ENCODE assay signal across 1 cellular context in the genomic region with DNA sequence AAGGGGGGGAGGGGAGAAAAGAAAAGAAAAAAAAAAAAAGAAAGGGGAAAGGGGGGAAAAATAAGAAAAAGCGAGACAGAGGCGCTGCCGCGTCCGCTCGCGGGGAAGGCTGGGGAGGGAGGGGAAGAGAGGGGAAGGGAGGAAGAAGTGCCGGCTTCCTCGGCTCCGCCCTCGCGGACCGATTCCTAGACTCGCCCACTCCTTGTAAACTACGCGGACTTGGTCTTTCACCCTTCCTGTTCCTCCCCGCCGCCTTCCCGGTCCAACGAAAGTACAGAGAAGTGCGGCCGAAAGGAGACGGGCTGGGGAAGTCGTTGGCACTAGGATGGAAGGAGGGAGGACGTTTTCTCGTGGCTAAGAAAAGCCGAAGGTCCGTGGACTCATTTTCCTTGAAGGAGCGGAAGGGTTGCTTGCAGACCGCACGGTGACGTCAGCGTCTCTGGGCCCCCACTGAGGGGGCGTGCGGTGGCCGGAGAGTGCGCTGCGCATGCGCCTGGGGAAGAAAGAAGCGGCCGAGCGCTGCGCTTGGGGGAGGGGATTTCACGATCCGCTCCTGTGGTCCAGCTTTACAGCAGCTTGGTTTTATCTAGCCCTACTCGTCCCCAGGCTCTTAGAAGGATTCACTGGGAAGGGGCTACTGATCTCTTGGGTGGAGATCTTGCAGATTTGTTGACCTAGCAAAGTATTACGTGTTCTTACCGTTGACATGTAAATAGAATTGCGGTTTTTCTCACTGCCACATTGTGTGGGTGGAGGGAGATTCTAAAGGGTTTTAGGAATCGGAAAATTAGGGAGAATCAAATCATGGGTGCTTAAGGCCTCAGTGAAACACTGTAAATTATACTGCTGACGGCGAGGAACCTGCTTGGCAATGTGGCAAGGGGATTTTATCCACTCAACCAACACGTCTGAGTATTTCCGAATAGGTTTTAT.
A peak's percentile ranks its signal among the peaks of the same experiment; 100 is the strongest.
TF ChIP-seq lines count a peak whose summit lies in the region.

A gene with protein sequence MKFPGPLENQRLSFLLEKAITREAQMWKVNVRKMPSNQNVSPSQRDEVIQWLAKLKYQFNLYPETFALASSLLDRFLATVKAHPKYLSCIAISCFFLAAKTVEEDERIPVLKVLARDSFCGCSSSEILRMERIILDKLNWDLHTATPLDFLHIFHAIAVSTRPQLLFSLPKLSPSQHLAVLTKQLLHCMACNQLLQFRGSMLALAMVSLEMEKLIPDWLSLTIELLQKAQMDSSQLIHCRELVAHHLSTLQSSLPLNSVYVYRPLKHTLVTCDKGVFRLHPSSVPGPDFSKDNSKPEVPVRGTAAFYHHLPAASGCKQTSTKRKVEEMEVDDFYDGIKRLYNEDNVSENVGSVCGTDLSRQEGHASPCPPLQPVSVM (minus strand): TSS at position 121 of the 933 bp plus-strand sequence. CDS start 9,627 bp downstream, outside the sequence.

TF ChIP-seq in HepG2, 621 proteins besides CTCF, POLR2A, EP300 and RAD21 (continued from another document and continues in another):
- 0 out of 2 replicates have a peak, but pooled peaks have one; percentile 39 for TF ChIP-seq ZNF431 (CRISPR knock-in tag; IDR thresholded peaks at IDR 0.05; ENCODE audit: borderline replicate concordance, low read depth)
- peak; percentile 89; the same call in 1 of the 2 replicates for TF ChIP-seq ZSCAN31 (CRISPR knock-in tag; IDR thresholded peaks at IDR 0.05; ENCODE audit: low read depth)
- TF ChIP-seq ZNF317 (CRISPR knock-in tag; IDR thresholded peaks at IDR 0.05): peak; percentile 72
- no peak for TF ChIP-seq SMC3 (IDR thresholded peaks at IDR 0.05; ENCODE audit: low read length)
- TF ChIP-seq POLR2G (IDR thresholded peaks at IDR 0.05; ENCODE audit: low read depth, low read length): peak; percentile 93
- TF ChIP-seq ZSCAN9 (CRISPR knock-in tag; IDR thresholded peaks at IDR 0.05; ENCODE audit: borderline replicate concordance): no peak; the same call in 1 of the 2 replicates
- no peak for TF ChIP-seq ZNF382 (CRISPR knock-in tag; IDR thresholded peaks at IDR 0.05; ENCODE audit: borderline replicate concordance)
- no peak for TF ChIP-seq ZSCAN20 (CRISPR knock-in tag; IDR thresholded peaks at IDR 0.05; ENCODE audit: borderline replicate concordance)
- TF ChIP-seq XRCC5 (optimal IDR thresholded peaks at IDR 0.05; ENCODE audit: low read length): peak; percentile 95
- TF ChIP-seq, protein P1, sequence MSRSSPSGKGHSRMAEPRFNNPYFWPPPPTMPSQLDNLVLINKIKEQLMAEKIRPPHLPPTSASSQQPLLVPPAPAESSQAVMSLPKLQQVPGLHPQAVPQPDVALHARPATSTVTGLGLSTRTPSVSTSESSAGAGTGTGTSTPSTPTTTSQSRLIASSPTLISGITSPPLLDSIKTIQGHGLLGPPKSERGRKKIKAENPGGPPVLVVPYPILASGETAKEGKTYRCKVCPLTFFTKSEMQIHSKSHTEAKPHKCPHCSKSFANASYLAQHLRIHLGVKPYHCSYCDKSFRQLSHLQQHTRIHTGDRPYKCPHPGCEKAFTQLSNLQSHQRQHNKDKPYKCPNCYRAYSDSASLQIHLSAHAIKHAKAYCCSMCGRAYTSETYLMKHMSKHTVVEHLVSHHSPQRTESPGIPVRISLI (CRISPR knock-in tag; IDR thresholded peaks at IDR 0.05; ENCODE audit: borderline replicate concordance): no peak
- TF ChIP-seq, protein P2, sequence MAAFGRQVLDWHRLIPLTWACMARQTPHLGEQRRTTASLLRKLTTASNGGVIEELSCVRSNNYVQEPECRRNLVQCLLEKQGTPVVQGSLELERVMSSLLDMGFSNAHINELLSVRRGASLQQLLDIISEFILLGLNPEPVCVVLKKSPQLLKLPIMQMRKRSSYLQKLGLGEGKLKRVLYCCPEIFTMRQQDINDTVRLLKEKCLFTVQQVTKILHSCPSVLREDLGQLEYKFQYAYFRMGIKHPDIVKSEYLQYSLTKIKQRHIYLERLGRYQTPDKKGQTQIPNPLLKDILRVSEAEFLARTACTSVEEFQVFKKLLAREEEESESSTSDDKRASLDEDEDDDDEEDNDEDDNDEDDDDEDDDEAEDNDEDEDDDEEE (CRISPR knock-in tag; IDR thresholded peaks at IDR 0.05): peak; percentile 64; the same call in 1 of the 2 replicates
- TF ChIP-seq, protein P3, sequence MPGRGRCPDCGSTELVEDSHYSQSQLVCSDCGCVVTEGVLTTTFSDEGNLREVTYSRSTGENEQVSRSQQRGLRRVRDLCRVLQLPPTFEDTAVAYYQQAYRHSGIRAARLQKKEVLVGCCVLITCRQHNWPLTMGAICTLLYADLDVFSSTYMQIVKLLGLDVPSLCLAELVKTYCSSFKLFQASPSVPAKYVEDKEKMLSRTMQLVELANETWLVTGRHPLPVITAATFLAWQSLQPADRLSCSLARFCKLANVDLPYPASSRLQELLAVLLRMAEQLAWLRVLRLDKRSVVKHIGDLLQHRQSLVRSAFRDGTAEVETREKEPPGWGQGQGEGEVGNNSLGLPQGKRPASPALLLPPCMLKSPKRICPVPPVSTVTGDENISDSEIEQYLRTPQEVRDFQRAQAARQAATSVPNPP (CRISPR knock-in tag; IDR thresholded peaks at IDR 0.05): 0 out of 2 replicates have a peak, but pooled peaks have one; percentile 60
- TF ChIP-seq MAFG (CRISPR knock-in tag; IDR thresholded peaks at IDR 0.05): no peak
- TF ChIP-seq ZBTB38 (CRISPR knock-in tag; IDR thresholded peaks at IDR 0.05): peak; percentile 61; the same call in 1 of the 2 replicates
- no peak for TF ChIP-seq ZNF292 (CRISPR knock-in tag; IDR thresholded peaks at IDR 0.05; ENCODE audit: borderline replicate concordance, low read depth)
- TF ChIP-seq NFRKB (IDR thresholded peaks at IDR 0.05): no peak
- no peak for TF ChIP-seq NFE2 (CRISPR knock-in tag; IDR thresholded peaks at IDR 0.05)
- TF ChIP-seq, protein P4, sequence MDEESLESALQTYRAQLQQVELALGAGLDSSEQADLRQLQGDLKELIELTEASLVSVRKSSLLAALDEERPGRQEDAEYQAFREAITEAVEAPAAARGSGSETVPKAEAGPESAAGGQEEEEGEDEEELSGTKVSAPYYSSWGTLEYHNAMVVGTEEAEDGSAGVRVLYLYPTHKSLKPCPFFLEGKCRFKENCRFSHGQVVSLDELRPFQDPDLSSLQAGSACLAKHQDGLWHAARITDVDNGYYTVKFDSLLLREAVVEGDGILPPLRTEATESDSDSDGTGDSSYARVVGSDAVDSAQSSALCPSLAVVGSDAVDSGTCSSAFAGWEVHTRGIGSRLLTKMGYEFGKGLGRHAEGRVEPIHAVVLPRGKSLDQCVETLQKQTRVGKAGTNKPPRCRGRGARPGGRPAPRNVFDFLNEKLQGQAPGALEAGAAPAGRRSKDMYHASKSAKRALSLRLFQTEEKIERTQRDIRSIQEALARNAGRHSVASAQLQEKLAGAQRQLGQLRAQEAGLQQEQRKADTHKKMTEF (CRISPR knock-in tag; IDR thresholded peaks at IDR 0.05): peak; percentile 96
- 0 out of 2 replicates have a peak, but pooled peaks have one; percentile 63 for TF ChIP-seq MIXL1 (CRISPR knock-in tag; IDR thresholded peaks at IDR 0.05)
- no peak for TF ChIP-seq ZNF326 (CRISPR knock-in tag; IDR thresholded peaks at IDR 0.05; ENCODE audit: borderline replicate concordance)
- TF ChIP-seq TARDBP (CRISPR knock-in tag; IDR thresholded peaks at IDR 0.05): peak; percentile 96
- peak; percentile 75 for TF ChIP-seq TAF15 (IDR thresholded peaks at IDR 0.05; ENCODE audit: low read depth, low read length, poor library complexity, severe bottlenecking)
- TF ChIP-seq, protein P5, sequence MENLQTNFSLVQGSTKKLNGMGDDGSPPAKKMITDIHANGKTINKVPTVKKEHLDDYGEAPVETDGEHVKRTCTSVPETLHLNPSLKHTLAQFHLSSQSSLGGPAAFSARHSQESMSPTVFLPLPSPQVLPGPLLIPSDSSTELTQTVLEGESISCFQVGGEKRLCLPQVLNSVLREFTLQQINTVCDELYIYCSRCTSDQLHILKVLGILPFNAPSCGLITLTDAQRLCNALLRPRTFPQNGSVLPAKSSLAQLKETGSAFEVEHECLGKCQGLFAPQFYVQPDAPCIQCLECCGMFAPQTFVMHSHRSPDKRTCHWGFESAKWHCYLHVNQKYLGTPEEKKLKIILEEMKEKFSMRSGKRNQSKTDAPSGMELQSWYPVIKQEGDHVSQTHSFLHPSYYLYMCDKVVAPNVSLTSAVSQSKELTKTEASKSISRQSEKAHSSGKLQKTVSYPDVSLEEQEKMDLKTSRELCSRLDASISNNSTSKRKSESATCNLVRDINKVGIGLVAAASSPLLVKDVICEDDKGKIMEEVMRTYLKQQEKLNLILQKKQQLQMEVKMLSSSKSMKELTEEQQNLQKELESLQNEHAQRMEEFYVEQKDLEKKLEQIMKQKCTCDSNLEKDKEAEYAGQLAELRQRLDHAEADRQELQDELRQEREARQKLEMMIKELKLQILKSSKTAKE (CRISPR knock-in tag; IDR thresholded peaks at IDR 0.05; ENCODE audit: borderline replicate concordance): no peak
- TF ChIP-seq KMT2B (CRISPR knock-in tag; IDR thresholded peaks at IDR 0.05): peak; percentile 88
- TF ChIP-seq, protein P6, sequence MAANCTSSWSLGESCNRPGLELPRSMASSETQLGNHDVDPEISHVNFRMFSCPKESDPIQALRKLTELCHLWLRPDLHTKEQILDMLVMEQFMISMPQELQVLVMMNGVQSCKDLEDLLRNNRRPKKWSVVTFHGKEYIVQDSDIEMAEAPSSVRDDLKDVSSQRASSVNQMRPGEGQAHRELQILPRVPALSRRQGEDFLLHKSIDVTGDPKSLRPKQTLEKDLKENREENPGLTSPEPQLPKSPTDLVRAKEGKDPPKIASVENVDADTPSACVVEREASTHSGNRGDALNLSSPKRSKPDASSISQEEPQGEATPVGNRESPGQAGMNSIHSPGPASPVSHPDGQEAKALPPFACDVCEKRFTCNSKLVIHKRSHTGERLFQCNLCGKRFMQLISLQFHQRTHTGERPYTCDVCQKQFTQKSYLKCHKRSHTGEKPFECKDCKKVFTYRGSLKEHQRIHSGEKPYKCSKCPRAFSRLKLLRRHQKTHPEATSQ (CRISPR knock-in tag; IDR thresholded peaks at IDR 0.05; ENCODE audit: borderline replicate concordance): peak; percentile 96
- TF ChIP-seq HNRNPL (IDR thresholded peaks at IDR 0.05; ENCODE audit: low read depth, low read length): no peak
- peak; percentile 72; the same call in 1 of the 2 replicates for TF ChIP-seq RNF2 (conservative IDR thresholded peaks at IDR 0.05; ENCODE audit: low read depth)
- no peak for TF ChIP-seq RELA (CRISPR knock-in tag; IDR thresholded peaks at IDR 0.05)
- TF ChIP-seq ZFP1 (CRISPR knock-in tag; IDR thresholded peaks at IDR 0.05): peak; percentile 84
- TF ChIP-seq ZNF788 (CRISPR knock-in tag; IDR thresholded peaks at IDR 0.05; ENCODE audit: borderline replicate concordance): peak; percentile 89; the same call in 1 of the 2 replicates
- peak; percentile 81; the same call in 1 of the 2 replicates for TF ChIP-seq NAIF1 (CRISPR knock-in tag; IDR thresholded peaks at IDR 0.05; ENCODE audit: borderline replicate concordance)
- no peak for TF ChIP-seq PHB2 (IDR thresholded peaks at IDR 0.05; ENCODE audit: partially characterized antibody)
- TF ChIP-seq THYN1 (CRISPR knock-in tag; IDR thresholded peaks at IDR 0.05; ENCODE audit: borderline replicate concordance, low read depth): no peak
- TF ChIP-seq, protein P7, sequence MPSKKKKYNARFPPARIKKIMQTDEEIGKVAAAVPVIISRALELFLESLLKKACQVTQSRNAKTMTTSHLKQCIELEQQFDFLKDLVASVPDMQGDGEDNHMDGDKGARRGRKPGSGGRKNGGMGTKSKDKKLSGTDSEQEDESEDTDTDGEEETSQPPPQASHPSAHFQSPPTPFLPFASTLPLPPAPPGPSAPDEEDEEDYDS (CRISPR knock-in tag; IDR thresholded peaks at IDR 0.05): peak; percentile 76
- TF ChIP-seq ZNF768 (CRISPR knock-in tag; IDR thresholded peaks at IDR 0.05): no peak; the same call in 1 of the 2 replicates
- TF ChIP-seq PHF5A (CRISPR knock-in tag; IDR thresholded peaks at IDR 0.05; ENCODE audit: low read depth, unreplicated experiment): no peak
- no peak for TF ChIP-seq SRY (CRISPR knock-in tag; IDR thresholded peaks at IDR 0.05)
- TF ChIP-seq REL (CRISPR knock-in tag; conservative IDR thresholded peaks at IDR 0.05): no peak
- no peak; the same call in 1 of the 2 replicates for TF ChIP-seq ZFP37 (CRISPR knock-in tag; IDR thresholded peaks at IDR 0.05; ENCODE audit: borderline replicate concordance)
- TF ChIP-seq, protein P8, sequence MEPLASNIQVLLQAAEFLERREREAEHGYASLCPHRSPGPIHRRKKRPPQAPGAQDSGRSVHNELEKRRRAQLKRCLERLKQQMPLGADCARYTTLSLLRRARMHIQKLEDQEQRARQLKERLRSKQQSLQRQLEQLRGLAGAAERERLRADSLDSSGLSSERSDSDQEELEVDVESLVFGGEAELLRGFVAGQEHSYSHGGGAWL (CRISPR knock-in tag; IDR thresholded peaks at IDR 0.05): peak; percentile 65
- TF ChIP-seq ZBTB7B (CRISPR knock-in tag; IDR thresholded peaks at IDR 0.05): peak; percentile 79
- peak; percentile 87 for TF ChIP-seq PTBP1 (IDR thresholded peaks at IDR 0.05; ENCODE audit: low read depth, low read length, poor library complexity, severe bottlenecking)
- TF ChIP-seq DR1 (CRISPR knock-in tag; IDR thresholded peaks at IDR 0.05): peak; percentile 58; the same call in 1 of the 2 replicates
- peak; percentile 48; the same call in 1 of the 2 replicates for TF ChIP-seq ZNF333 (CRISPR knock-in tag; IDR thresholded peaks at IDR 0.05; ENCODE audit: borderline replicate concordance)
- TF ChIP-seq ATAD3A (CRISPR knock-in tag; IDR thresholded peaks at IDR 0.05): no peak
- no peak for TF ChIP-seq ZFP62 (CRISPR knock-in tag; IDR thresholded peaks at IDR 0.05)
- TF ChIP-seq NFE2L1 (CRISPR knock-in tag; IDR thresholded peaks at IDR 0.05; ENCODE audit: borderline replicate concordance): no peak
- no peak for TF ChIP-seq ZNF230 (CRISPR knock-in tag; IDR thresholded peaks at IDR 0.05)
- TF ChIP-seq MTA3 (CRISPR knock-in tag; IDR thresholded peaks at IDR 0.05): no peak
- no peak for TF ChIP-seq SNRNP70 (IDR thresholded peaks at IDR 0.05; ENCODE audit: low read depth, low read length)
- peak; percentile 95 for TF ChIP-seq ZNF430 (CRISPR knock-in tag; IDR thresholded peaks at IDR 0.05)
- TF ChIP-seq, protein P9, sequence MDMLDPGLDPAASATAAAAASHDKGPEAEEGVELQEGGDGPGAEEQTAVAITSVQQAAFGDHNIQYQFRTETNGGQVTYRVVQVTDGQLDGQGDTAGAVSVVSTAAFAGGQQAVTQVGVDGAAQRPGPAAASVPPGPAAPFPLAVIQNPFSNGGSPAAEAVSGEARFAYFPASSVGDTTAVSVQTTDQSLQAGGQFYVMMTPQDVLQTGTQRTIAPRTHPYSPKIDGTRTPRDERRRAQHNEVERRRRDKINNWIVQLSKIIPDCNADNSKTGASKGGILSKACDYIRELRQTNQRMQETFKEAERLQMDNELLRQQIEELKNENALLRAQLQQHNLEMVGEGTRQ (IDR thresholded peaks at IDR 0.05; ENCODE audit: low read depth, low read length): no peak
- TF ChIP-seq, protein P9 (CRISPR knock-in tag; IDR thresholded peaks at IDR 0.05; ENCODE audit: borderline replicate concordance): no peak
- peak; percentile 88; the same call in 1 of the 2 replicates for TF ChIP-seq FOXK1 (CRISPR knock-in tag; IDR thresholded peaks at IDR 0.05; ENCODE audit: borderline replicate concordance, low read depth)
- 0 out of 2 replicates have a peak, but pooled peaks have one; percentile 24 for TF ChIP-seq ZNF777 (CRISPR knock-in tag; IDR thresholded peaks at IDR 0.05)
- TF ChIP-seq NONO (IDR thresholded peaks at IDR 0.05): no peak
- peak; percentile 61 for TF ChIP-seq NONO (CRISPR knock-in tag; conservative IDR thresholded peaks at IDR 0.05)
